Comparison of ENCODE assay signal across 9 cellular contexts in genomic region chr1:40978886-40979240, GRCh38. TPM values are rescaled to one million over a fixed set of nuclear protein-coding genes. Genes with fewer than 3 reads are reported as not detected.
DNase-seq lines count a peak whose midpoint lies in the region; ATAC-seq and TF ChIP-seq lines count a peak whose summit lies in the region.
"Had no signal": no experiment of that assay in that cellular context is flagged by ENCODE, and none has a peak within 500 bp of the region (broad histone marks: within the 10 kb centered on the region; RNA-seq: fewer than 3 reads in every experiment).

No MANE protein-coding gene starts in this region.

- no peak for TF ChIP-seq POLR2A in sigmoid colon (IDR thresholded peaks at IDR 0.05)

- no peak for TF ChIP-seq CTCF in GM12865 (IDR thresholded peaks at IDR 0.05; ENCODE audit: insufficient read depth, low read depth, low read length, missing control alignments)
- TF ChIP-seq CTCF in WERI-Rb-1 (IDR thresholded peaks at IDR 0.05; ENCODE audit: low read depth, low read length): no peak
- TF ChIP-seq CTCF in fibroblast of the aortic adventitia (IDR thresholded peaks at IDR 0.05; ENCODE audit: insufficient read depth, low read length): no peak
- no peak for TF ChIP-seq CTCF in sigmoid colon (IDR thresholded peaks at IDR 0.05)

- peaks cover 0 to 50% (median 39%) of the 10 kb centered on the region in 4 donors for H3K4me1 ChIP-seq in sigmoid colon

- ATAC-seq in GM21529 (IDR thresholded peaks at IDR 0.05; ENCODE audit: unreplicated experiment): no peak

- WGBS in sigmoid colon, 2 donors: 36 to 40% methylated on average over 17 of the region's 17 CpGs

- intact Hi-C loops in sigmoid colon (cut with DNase I): no loop called here

- H3K27ac ChIP-seq in WERI-Rb-1 (peak overlapping the region; percentile 100), sigmoid colon (peak overlapping the region; percentile 93 to 98 (median 96))

- H3K9me3 ChIP-seq in WERI-Rb-1 (ENCODE audit: severe bottlenecking) (no peaks in the 10 kb centered on the region), sigmoid colon (no peaks in the 10 kb centered on the region)

- DNase-seq in GM12865 (ENCODE audit: low read depth) (no peak), WERI-Rb-1 (no peak), fibroblast of the aortic adventitia (ENCODE audit: low read depth) (no peak), sigmoid colon (peak; percentile 69), GM19240 (ENCODE audit: insufficient read length, low spot score) (no peak), MV-4-11 (lab: John Stamatoyannopoulos, UW) (no peak), NCI-H1105 treated with DMSO at 0.1 percent for 48 hours (lab: John Stamatoyannopoulos, UW) (no peak)

- H3K4me3 ChIP-seq in GM12865 (ENCODE audit: low read depth, low read length) (peak overlapping the region; percentile 82), WERI-Rb-1 (ENCODE audit: low read depth, low read length) (no peak overlapping the region), fibroblast of the aortic adventitia (ENCODE audit: low read depth, low read length) (peak overlapping the region; percentile 83), sigmoid colon (peak overlapping the region; percentile 53 to 76 (median 74))

- H3K36me3 ChIP-seq in WERI-Rb-1: peaks cover 35% of the 10 kb centered on the region
- no peaks in the 10 kb centered on the region for H3K36me3 ChIP-seq in sigmoid colon

- no peak for TF ChIP-seq EP300 in sigmoid colon (IDR thresholded peaks at IDR 0.05)

- H3K27me3 ChIP-seq in WERI-Rb-1 (ENCODE audit: insufficient read depth, low read depth, severe bottlenecking): no peaks in the 10 kb centered on the region
- H3K27me3 ChIP-seq in sigmoid colon: no peaks in the 10 kb centered on the region

RNA-seq across cellular contexts. Expression of gene CTPS1, which starts 0.6 kb away (rescaled TPM):
- total RNA-seq in fibroblast of the aortic adventitia (ENCODE audit: low replicate concordance): 10.7 and 22.9 TPM in 2 replicates
- 10 to 100 TPM; 26.0 to 99.0 (median 58.0) TPM for total RNA-seq in sigmoid colon
- 10 to 100 TPM in 1 of 3 donors, 1 to 10 TPM in 2; 1.8 to 18.1 (median 5.1) TPM for polyA plus RNA-seq in sigmoid colon

RNA-seq across cellular contexts. Expression of gene SLFNL1, which starts 42.7 kb away (rescaled TPM):
- 0.09 and 0.57 TPM in 2 replicates for total RNA-seq in fibroblast of the aortic adventitia (ENCODE audit: low replicate concordance)
- total RNA-seq in sigmoid colon: under 1 TPM; 0.28 to 0.99 (median 0.38) TPM
- under 1 TPM in 1 of 3 donors, not detected in 2; 0.32 TPM for polyA plus RNA-seq in sigmoid colon
- total RNA-seq: H4 had no signal
